ENCODE assay signal across 1 cellular context in the genomic region with DNA sequence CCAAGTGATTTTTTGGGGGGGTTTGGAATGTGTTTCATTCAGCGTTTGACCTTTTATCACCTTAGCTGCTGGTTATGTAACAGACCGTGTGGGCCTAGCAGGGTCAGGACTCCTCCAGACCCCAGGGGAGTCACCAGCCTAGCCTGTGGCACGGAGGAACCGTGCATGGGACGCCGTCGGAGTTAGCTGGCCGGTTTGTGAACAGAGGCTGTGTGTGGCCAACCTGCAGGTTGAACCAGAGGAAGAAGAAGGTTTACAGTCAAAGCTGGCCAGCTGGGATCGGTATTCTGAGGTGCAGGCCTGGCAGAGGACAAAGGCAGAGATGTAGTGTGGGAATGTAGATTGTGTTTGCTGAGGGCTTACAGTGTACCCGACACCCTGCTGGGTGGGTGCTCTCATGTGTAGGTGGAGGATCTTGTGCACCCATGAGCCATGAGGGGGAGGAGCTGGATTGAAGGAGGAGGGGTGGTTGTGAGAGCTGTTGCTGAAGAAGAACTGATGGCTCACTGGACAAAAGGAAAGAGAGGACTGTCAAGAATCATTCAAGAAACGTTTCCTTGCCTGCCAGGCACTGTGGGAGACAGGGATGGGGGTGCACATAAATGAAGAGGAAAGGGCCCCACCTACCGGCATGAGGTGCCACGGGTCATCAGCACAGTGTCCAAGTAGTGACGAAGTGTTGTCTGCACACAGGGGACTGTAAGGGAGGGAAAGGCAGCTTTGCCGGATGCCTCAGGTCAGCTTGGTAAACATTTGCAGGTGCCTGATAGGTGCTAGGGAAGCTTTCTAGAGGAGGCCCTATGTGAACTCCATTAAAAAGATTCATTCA.
TF ChIP-seq lines count a peak whose summit lies in the region.

No MANE protein-coding gene starts in this region.

TF ChIP-seq in GM23338, 12 proteins besides CTCF, POLR2A, EP300 and RAD21 (continued from another document):
- TF ChIP-seq ZNF114 (CRISPR knock-in tag; IDR thresholded peaks at IDR 0.05) (no peak), NANOG (IDR thresholded peaks at IDR 0.05; ENCODE audit: borderline replicate concordance) (no peak), POLR2AphosphoS5 (IDR thresholded peaks at IDR 0.05; ENCODE audit: low read depth) (no peak), JUNB (IDR thresholded peaks at IDR 0.05; ENCODE audit: unreplicated experiment) (no peak), EZH2phosphoT487 (IDR thresholded peaks at IDR 0.05; ENCODE audit: unreplicated experiment) (no peak)
